Comparison of ENCODE assay signal across 1 cellular context in the genomic region with DNA sequence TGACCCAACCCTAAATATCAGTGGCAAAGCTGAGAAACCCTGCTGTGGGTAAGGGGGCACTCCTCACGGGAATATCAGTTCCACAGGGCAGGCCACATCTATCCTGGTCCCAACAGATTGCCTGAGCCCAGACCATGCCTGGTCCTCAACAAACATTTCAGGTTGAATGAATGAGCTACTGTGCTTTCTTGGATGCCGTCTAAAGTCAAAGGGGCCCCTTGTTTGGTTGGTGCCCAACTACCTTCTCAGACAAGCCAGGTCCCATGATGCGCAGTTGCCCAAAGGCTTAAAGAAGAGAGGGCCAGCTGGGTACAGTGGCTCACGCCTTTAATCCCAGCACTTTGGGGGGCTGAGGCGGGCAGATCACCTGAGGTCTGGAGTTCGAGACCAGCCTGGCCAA.
TF ChIP-seq lines count a peak whose summit lies in the region.

No MANE protein-coding gene starts in this region.

TF ChIP-seq in WTC11, 78 proteins besides CTCF, POLR2A, EP300 and RAD21 (continued from another document):
- TF ChIP-seq ZSCAN18 (CRISPR knock-in tag; IDR thresholded peaks at IDR 0.05) (no peak), E2F1 (CRISPR knock-in tag; IDR thresholded peaks at IDR 0.05) (no peak), GABPB1 (CRISPR knock-in tag; IDR thresholded peaks at IDR 0.05) (no peak), ZNF396 (CRISPR knock-in tag; IDR thresholded peaks at IDR 0.05; ENCODE audit: borderline replicate concordance) (no peak), ZNF532 (CRISPR knock-in tag; IDR thresholded peaks at IDR 0.05; ENCODE audit: borderline replicate concordance) (no peak), GTF2I (CRISPR knock-in tag; conservative IDR thresholded peaks at IDR 0.05) (no peak), KAT7 (CRISPR knock-in tag; IDR thresholded peaks at IDR 0.05; ENCODE audit: borderline replicate concordance) (no peak), NR1H2 (CRISPR knock-in tag; IDR thresholded peaks at IDR 0.05) (no peak), TEAD4 (CRISPR knock-in tag; IDR thresholded peaks at IDR 0.05) (no peak), HMGA2 (CRISPR knock-in tag; IDR thresholded peaks at IDR 0.05) (no peak), RORB (CRISPR knock-in tag; IDR thresholded peaks at IDR 0.05) (no peak)
- TF ChIP-seq, protein P1, sequence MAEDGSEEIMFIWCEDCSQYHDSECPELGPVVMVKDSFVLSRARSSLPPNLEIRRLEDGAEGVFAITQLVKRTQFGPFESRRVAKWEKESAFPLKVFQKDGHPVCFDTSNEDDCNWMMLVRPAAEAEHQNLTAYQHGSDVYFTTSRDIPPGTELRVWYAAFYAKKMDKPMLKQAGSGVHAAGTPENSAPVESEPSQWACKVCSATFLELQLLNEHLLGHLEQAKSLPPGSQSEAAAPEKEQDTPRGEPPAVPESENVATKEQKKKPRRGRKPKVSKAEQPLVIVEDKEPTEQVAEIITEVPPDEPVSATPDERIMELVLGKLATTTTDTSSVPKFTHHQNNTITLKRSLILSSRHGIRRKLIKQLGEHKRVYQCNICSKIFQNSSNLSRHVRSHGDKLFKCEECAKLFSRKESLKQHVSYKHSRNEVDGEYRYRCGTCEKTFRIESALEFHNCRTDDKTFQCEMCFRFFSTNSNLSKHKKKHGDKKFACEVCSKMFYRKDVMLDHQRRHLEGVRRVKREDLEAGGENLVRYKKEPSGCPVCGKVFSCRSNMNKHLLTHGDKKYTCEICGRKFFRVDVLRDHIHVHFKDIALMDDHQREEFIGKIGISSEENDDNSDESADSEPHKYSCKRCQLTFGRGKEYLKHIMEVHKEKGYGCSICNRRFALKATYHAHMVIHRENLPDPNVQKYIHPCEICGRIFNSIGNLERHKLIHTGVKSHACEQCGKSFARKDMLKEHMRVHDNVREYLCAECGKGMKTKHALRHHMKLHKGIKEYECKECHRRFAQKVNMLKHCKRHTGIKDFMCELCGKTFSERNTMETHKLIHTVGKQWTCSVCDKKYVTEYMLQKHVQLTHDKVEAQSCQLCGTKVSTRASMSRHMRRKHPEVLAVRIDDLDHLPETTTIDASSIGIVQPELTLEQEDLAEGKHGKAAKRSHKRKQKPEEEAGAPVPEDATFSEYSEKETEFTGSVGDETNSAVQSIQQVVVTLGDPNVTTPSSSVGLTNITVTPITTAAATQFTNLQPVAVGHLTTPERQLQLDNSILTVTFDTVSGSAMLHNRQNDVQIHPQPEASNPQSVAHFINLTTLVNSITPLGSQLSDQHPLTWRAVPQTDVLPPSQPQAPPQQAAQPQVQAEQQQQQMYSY (CRISPR knock-in tag; IDR thresholded peaks at IDR 0.05): no peak
- TF ChIP-seq, protein P2, sequence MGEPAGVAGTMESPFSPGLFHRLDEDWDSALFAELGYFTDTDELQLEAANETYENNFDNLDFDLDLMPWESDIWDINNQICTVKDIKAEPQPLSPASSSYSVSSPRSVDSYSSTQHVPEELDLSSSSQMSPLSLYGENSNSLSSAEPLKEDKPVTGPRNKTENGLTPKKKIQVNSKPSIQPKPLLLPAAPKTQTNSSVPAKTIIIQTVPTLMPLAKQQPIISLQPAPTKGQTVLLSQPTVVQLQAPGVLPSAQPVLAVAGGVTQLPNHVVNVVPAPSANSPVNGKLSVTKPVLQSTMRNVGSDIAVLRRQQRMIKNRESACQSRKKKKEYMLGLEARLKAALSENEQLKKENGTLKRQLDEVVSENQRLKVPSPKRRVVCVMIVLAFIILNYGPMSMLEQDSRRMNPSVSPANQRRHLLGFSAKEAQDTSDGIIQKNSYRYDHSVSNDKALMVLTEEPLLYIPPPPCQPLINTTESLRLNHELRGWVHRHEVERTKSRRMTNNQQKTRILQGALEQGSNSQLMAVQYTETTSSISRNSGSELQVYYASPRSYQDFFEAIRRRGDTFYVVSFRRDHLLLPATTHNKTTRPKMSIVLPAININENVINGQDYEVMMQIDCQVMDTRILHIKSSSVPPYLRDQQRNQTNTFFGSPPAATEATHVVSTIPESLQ (CRISPR knock-in tag; IDR thresholded peaks at IDR 0.05): no peak
- TF ChIP-seq, protein P3, sequence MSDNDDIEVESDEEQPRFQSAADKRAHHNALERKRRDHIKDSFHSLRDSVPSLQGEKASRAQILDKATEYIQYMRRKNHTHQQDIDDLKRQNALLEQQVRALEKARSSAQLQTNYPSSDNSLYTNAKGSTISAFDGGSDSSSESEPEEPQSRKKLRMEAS (CRISPR knock-in tag; IDR thresholded peaks at IDR 0.05): no peak
